Comparison of ENCODE assay signal across 19 cellular contexts in genomic region chr5:83742089-83742488, GRCh38. TPM values are rescaled to one million over a fixed set of nuclear protein-coding genes. Genes with fewer than 3 reads are reported as not detected.
DNase-seq lines count a peak whose midpoint lies in the region; ATAC-seq lines count a peak whose summit lies in the region.
"Had no signal": no experiment of that assay in that cellular context is flagged by ENCODE, and none has a peak within 500 bp of the region (broad histone marks: within the 10 kb centered on the region; RNA-seq: fewer than 3 reads in every experiment).

No MANE protein-coding gene starts in this region.

- ATAC-seq in left lobe of liver (peak; percentile 40), GM18519 (IDR thresholded peaks at IDR 0.05; ENCODE audit: low FRiP score, unreplicated experiment) (no peak), GM19395 (IDR thresholded peaks at IDR 0.05; ENCODE audit: unreplicated experiment) (no peak), HG03378 (IDR thresholded peaks at IDR 0.05; ENCODE audit: unreplicated experiment) (no peak)
- ATAC-seq: A549, GM23338, HCT116 had no signal

- no peak overlapping the region for H3K4me3 ChIP-seq in mesendoderm (ENCODE audit: low read length)
- H3K4me3 ChIP-seq: A549, GM23338 had no signal

- no peak overlapping the region for H3K56ac ChIP-seq in mesendoderm (ENCODE audit: low read length)

- H3K36me3 ChIP-seq in mesendoderm (ENCODE audit: control insufficient read depth, insufficient read depth, low read length): no peaks in the 10 kb centered on the region

- no peak overlapping the region for H3K4me2 ChIP-seq in mesendoderm (ENCODE audit: low read length)
- H3K4me2 ChIP-seq: A549, GM23338 had no signal

- H3K23ac ChIP-seq in mesendoderm (ENCODE audit: low read length): no peak overlapping the region

- H3K4me1 ChIP-seq in mesendoderm (ENCODE audit: control insufficient read depth, low read depth, low read length): no peaks in the 10 kb centered on the region
- H3K4me1 ChIP-seq: A549 had no signal

- no peak overlapping the region for H3K9ac ChIP-seq in mesendoderm (ENCODE audit: low read length)

- no peak overlapping the region for H3K4ac ChIP-seq in mesendoderm (ENCODE audit: low read depth, low read length)

- H3K79me1 ChIP-seq in mesendoderm (ENCODE audit: low read length): no peaks in the 10 kb centered on the region

- H4K5ac ChIP-seq in mesendoderm (ENCODE audit: low read length): no peak overlapping the region

- peak overlapping the region; percentile 68 for H3K18ac ChIP-seq in mesendoderm (ENCODE audit: low read length)

- DNase-seq in NCI-H748 (lab: John Stamatoyannopoulos, UW; ENCODE audit: unreplicated experiment) (peak; percentile 38), NCI-H748 treated with DMSO at 0.1 percent for 48 hours (lab: John Stamatoyannopoulos, UW) (no peak), left lobe of liver (ENCODE audit: low spot score) (no peak), mesendoderm (no peak), dermis blood vessel endothelial cell (no peak)
- DNase-seq: ACHN; Calu3; CD4-positive, alpha-beta memory T cell; COR-L47; DMS79 treated with DMSO at 0.1 percent for 48 hours; GF-D8; H9 had no signal

- WGBS in mesendoderm (ENCODE audit: extremely low coverage, insufficient coverage, low lambda C conversion rate): no CpG with 5 or more reads among the region's 4 CpGs

- no peaks in the 10 kb centered on the region for H3K27me3 ChIP-seq in mesendoderm (ENCODE audit: insufficient read depth, low read length, poor library complexity)

- H2BK15ac ChIP-seq in mesendoderm (replicated peaks; ENCODE audit: low read depth): no peak overlapping the region

- H3K79me2 ChIP-seq in mesendoderm (ENCODE audit: control insufficient read depth, insufficient read depth, low read length): no peaks in the 10 kb centered on the region

- H4K8ac ChIP-seq in mesendoderm (ENCODE audit: low read depth, low read length): no peak overlapping the region

- no peak overlapping the region for H3K27ac ChIP-seq in mesendoderm (ENCODE audit: low read depth, low read length)
- H3K27ac ChIP-seq: 22Rv1, A549 had no signal

- H2BK120ac ChIP-seq in mesendoderm (ENCODE audit: low read depth, low read length): no peak overlapping the region

- no peak overlapping the region for H2AK5ac ChIP-seq in mesendoderm (ENCODE audit: low read length)

- no peak overlapping the region for H2BK5ac ChIP-seq in mesendoderm (ENCODE audit: low read length)

RNA-seq across cellular contexts. Expression of gene HAPLN1, which starts 21.4 kb away (rescaled TPM):
- not detected for total RNA-seq in left lobe of liver
- polyA plus RNA-seq in mesendoderm (2013, experiment 1 of 2): 1.9 TPM
- 2.0 TPM for polyA plus RNA-seq in mesendoderm (2013, experiment 2 of 2)
- total RNA-seq in dermis blood vessel endothelial cell: under 0.01 TPM in 1 of 2 replicates, not detected in the other
- total RNA-seq: Calu3; CD4-positive, alpha-beta memory T cell had no signal
- polyA plus RNA-seq: A549; CD4-positive, alpha-beta memory T cell had no signal
